9 cellular contexts compared by ENCODE assay signal in the genomic region with DNA sequence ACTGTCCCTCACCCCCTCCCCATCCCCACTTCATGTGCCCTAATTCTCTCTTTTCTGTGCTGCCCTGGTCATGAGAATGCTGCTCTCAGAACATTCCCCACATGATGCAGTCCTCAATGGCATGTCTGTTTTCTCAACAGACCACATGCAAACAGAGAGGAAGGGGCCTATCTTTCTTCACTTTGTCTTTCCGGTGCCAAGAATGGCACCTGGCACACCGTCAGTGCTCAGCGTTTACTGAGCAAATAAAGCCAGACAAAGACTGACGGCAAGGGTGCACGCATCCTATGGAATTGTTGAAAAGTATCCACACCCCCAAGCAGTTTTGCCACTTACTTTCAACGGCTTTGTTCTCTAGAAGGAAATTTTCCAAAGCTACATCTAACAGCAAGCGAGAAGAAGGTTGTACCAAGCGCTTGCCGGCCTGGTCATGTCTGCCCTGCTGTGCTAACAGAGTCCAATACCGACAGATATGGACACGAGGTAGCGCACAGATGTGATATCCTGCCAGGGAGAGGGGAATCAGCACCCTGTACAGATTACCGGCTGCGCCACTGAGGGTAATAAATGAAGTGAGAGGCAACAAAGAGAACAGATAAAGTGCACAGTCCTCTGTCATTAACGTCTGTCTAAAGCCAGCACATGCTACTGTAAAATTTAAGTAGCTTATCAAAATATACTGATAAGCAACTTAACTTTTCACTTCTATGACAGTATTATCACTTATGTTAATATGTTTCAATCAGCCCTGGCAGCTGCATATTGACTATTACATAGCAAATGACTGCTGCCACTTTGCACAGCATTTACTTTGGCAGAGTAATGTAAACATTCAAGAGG.
DNase-seq lines count a peak whose midpoint lies in the region; ATAC-seq and TF ChIP-seq lines count a peak whose summit lies in the region.
"Had no signal": no experiment of that assay in that cellular context is flagged by ENCODE, and none has a peak within 500 bp of the region (broad histone marks: within the 10 kb centered on the region; RNA-seq: fewer than 3 reads in every experiment).

No MANE protein-coding gene starts in this region.

- TF ChIP-seq EP300 in esophagus muscularis mucosa (IDR thresholded peaks at IDR 0.05), result no peak

- H3K4me1 ChIP-seq in adrenal gland (replicated peaks in 1 of 2) (no peaks in the 10 kb centered on the region), esophagus muscularis mucosa (peaks cover 5 to 20% (median 13%) of the 10 kb centered on the region in 4 donors)

- intact Hi-C loops in left ventricle myocardium superior (cut with micrococcal nuclease), result no loop called here
- intact Hi-C loops in adrenal gland (cut with DNase I), result no loop called here
- intact Hi-C loops in esophagus muscularis mucosa (cut with DNase I), result no loop called here

- no peak for TF ChIP-seq POLR2A in adrenal gland (IDR thresholded peaks at IDR 0.05)
- TF ChIP-seq POLR2A in esophagus muscularis mucosa (IDR thresholded peaks at IDR 0.05; ENCODE audit: low read depth), result no peak

- H3K27me3 ChIP-seq in AG04450 (ENCODE audit: control insufficient read depth, insufficient read depth, low read length) (no peaks in the 10 kb centered on the region), adrenal gland (no peaks in the 10 kb centered on the region), esophagus muscularis mucosa (no peaks in the 10 kb centered on the region)

- CTCF ChIA-PET in AG04450 (lab: Charles Lee), result interaction anchor here (0.5 kb wide), 1 partner anchor 278 kb away, joined by 4 read pairs; no protein-coding TSS in a partner anchor

- H3K9me3 ChIP-seq in AG04450 (ENCODE audit: control insufficient read depth, insufficient read depth, low read length) (no peaks in the 10 kb centered on the region), adrenal gland (replicated peaks in 1 of 3) (no peaks in the 10 kb centered on the region), esophagus muscularis mucosa (peaks cover 0 to 3% (median 0%) of the 10 kb centered on the region in 4 donors)

- 85 to 94% (median 88%) methylated on average over 15 of the region's 15 CpGs for WGBS in adrenal gland, 4 donors
- WGBS in esophagus muscularis mucosa, result 71% methylated on average over 15 of the region's 15 CpGs

- DNase-seq in AG04450 (ENCODE audit: low read depth, low spot score), result no peak
- DNase-seq in LNCaP clone FGC (ENCODE audit: low read depth), result peak; percentile 85
- DNase-seq in NCI-H82 treated with DMSO at 0.1 percent for 48 hours (lab: John Stamatoyannopoulos, UW; ENCODE audit: unreplicated experiment), result peak; percentile 88
- DNase-seq in left ventricle myocardium superior, result no peak
- DNase-seq in adrenal gland, result no peak
- DNase-seq in esophagus muscularis mucosa (ENCODE audit: extremely low spot score), result no peak
- DNase-seq in SKM-1 treated with dmso at 0.1 percent for 144 hours (lab: John Stamatoyannopoulos, UW; ENCODE audit: unreplicated experiment), result no peak
- DNase-seq: stimulated activated CD4-positive, alpha-beta T cell treated with anti-CD3 and anti-CD28 coated beads, Interleukin-15, amount 100 ng/mL, for 24 hours had no signal

- ATAC-seq in left ventricle myocardium superior, result peak; percentile 46
- ATAC-seq in HG03378 (IDR thresholded peaks at IDR 0.05; ENCODE audit: unreplicated experiment), result no peak

- no peak overlapping the region for H3K4me3 ChIP-seq in AG04450 (ENCODE audit: low read depth, low read length)
- H3K4me3 ChIP-seq in LNCaP clone FGC (ENCODE audit: low read depth, low read length), result peak overlapping the region; percentile 37
- no peak overlapping the region for H3K4me3 ChIP-seq in adrenal gland
- H3K4me3 ChIP-seq in esophagus muscularis mucosa, result no peak overlapping the region

- POLR2A ChIA-PET in AG04450 (lab: Yijun Ruan, JAX), result interaction anchor here (0.5 kb wide), 1 partner anchor 52 kb away, joined by 3 read pairs; no protein-coding TSS in a partner anchor

- TF ChIP-seq CTCF in AG04450 (IDR thresholded peaks at IDR 0.05; ENCODE audit: low read depth, low read length), result no peak
- no peak for TF ChIP-seq CTCF in LNCaP clone FGC (IDR thresholded peaks at IDR 0.05; ENCODE audit: control insufficient read depth, extremely low read depth, insufficient read depth)
- TF ChIP-seq CTCF in adrenal gland (IDR thresholded peaks at IDR 0.05), result no peak
- no peak for TF ChIP-seq CTCF in esophagus muscularis mucosa (IDR thresholded peaks at IDR 0.05)

- H3K27ac ChIP-seq in AG04450 (ENCODE audit: low read depth, low read length) (peak overlapping the region; percentile 52), adrenal gland (no peak overlapping the region), esophagus muscularis mucosa (replicated peaks in 1 of 4) (no peak overlapping the region)

- H3K36me3 ChIP-seq in adrenal gland (replicated peaks in 1 of 2) (no peaks in the 10 kb centered on the region), esophagus muscularis mucosa (no peaks in the 10 kb centered on the region)

Comparison
In these comparisons a context has a peak if more than half of its experiments do, and no peak if none do; other contexts are left out.
1. DNase-seq: peak in LNCaP clone FGC (single experiment) and NCI-H82 treated with DMSO at 0.1 percent for 48 hours (single experiment); none in AG04450 (single experiment), left ventricle myocardium superior (single experiment), adrenal gland (0 of 7), esophagus muscularis mucosa (single experiment) and SKM-1 treated with dmso at 0.1 percent for 144 hours (single experiment).